26 cellular contexts compared by ENCODE assay signal in the genomic region with DNA sequence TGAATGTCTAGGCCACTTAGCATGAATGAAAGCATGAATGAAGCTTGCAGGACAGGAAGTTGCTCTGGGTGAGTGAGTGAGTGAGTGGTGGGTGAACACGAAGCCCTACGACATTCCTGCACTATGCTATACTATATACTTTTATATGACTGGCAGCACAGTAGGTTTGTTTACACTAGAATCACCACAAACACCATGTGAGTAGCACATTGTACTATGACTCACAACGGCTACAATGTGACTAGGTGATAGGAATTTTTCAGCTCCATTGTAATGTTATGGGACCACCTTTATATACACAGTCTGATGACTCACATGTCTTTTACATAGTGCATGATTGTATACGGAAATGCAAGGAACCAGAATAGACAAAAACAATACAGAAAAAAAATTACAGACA.
"Had no signal": no experiment of that assay in that cellular context is flagged by ENCODE, and none has a peak within 500 bp of the region (broad histone marks: within the 10 kb centered on the region; RNA-seq: fewer than 3 reads in every experiment).

No MANE protein-coding gene starts in this region.

- H3K27ac Mint-ChIP-seq: activated CD4-positive, alpha-beta memory T cell treated with anti-CD3 and anti-CD28 coated beads, Interleukin-2, amount 10 ng/mL, durations not matched to agents 7 days and 5 days; activated naive CD8-positive, alpha-beta T cell treated with anti-CD3 and anti-CD28 coated beads, Interleukin-2, amount 50 U/mL, for 24 hours; activated T-cell treated with anti-CD3 and anti-CD28 coated beads, Interleukin-2, amount 50 U/mL, for 72 hours; effector memory CD8-positive, alpha-beta T cell; immature natural killer cell; naive thymus-derived CD4-positive, alpha-beta T cell; stimulated activated memory B cell treated with anti-CD40 and anti-IgM and Interleukin-4, amounts not matched to agents 10 μg/mL and 1 μg/mL and 100 μg/mL, for 72 hours; T-helper 17 cell had no signal

- ATAC-seq: activated naive CD8-positive, alpha-beta T cell treated with anti-CD3 and anti-CD28 coated beads, Interleukin-2, amount 50 U/mL, for 24 hours; activated T-cell treated with anti-CD3 and anti-CD28 coated beads, Interleukin-2, amount 50 U/mL, for 72 hours; effector memory CD8-positive, alpha-beta T cell; left lung; naive thymus-derived CD4-positive, alpha-beta T cell; sciatic nerve; stimulated activated memory B cell treated with anti-CD40 and anti-IgM and Interleukin-4, amounts not matched to agents 10 μg/mL and 1 μg/mL and 100 μg/mL, for 72 hours; T-helper 17 cell had no signal

- H3K27me3 Mint-ChIP-seq: activated CD4-positive, alpha-beta memory T cell treated with anti-CD3 and anti-CD28 coated beads, Interleukin-2, amount 10 ng/mL, durations not matched to agents 7 days and 5 days; activated naive CD8-positive, alpha-beta T cell treated with anti-CD3 and anti-CD28 coated beads, Interleukin-2, amount 50 U/mL, for 24 hours; central memory CD8-positive, alpha-beta T cell; effector memory CD8-positive, alpha-beta T cell; naive thymus-derived CD4-positive, alpha-beta T cell; stimulated activated memory B cell treated with anti-CD40 and anti-IgM and Interleukin-4, amounts not matched to agents 10 μg/mL and 1 μg/mL and 100 μg/mL, for 72 hours; T-helper 17 cell had no signal

- H3K9me3 ChIP-seq: left lung, uterus had no signal

- H3K36me3 Mint-ChIP-seq: immature natural killer cell; naive thymus-derived CD4-positive, alpha-beta T cell; stimulated activated memory B cell treated with anti-CD40 and anti-IgM and Interleukin-4, amounts not matched to agents 10 μg/mL and 1 μg/mL and 100 μg/mL, for 72 hours had no signal

- FAIRE-seq: colon, endothelial cell of umbilical vein, small intestine had no signal

- H3K4me1 ChIP-seq: left lung, uterus had no signal

- H3K4me2 ChIP-seq: hepatocyte had no signal

- H2AFZ ChIP-seq: hepatocyte had no signal

- H3K79me2 ChIP-seq: hepatocyte had no signal

- H3K4me3 ChIP-seq: dorsolateral prefrontal cortex, hepatocyte, left lung, lung, uterus had no signal

- H3K4me3 Mint-ChIP-seq: activated CD4-positive, alpha-beta memory T cell treated with anti-CD3 and anti-CD28 coated beads, Interleukin-2, amount 10 ng/mL, durations not matched to agents 7 days and 5 days; activated naive CD8-positive, alpha-beta T cell treated with anti-CD3 and anti-CD28 coated beads, Interleukin-2, amount 50 U/mL, for 24 hours; activated T-cell treated with anti-CD3 and anti-CD28 coated beads, Interleukin-2, amount 50 U/mL, for 72 hours; central memory CD8-positive, alpha-beta T cell; effector memory CD8-positive, alpha-beta T cell; immature natural killer cell; naive thymus-derived CD4-positive, alpha-beta T cell; neural crest cell; stimulated activated memory B cell treated with anti-CD40 and anti-IgM and Interleukin-4, amounts not matched to agents 10 μg/mL and 1 μg/mL and 100 μg/mL, for 72 hours; T-helper 17 cell had no signal

- DNase-seq: activated CD4-positive, alpha-beta memory T cell treated with anti-CD3 and anti-CD28 coated beads, Interleukin-2, amount 10 ng/mL, durations not matched to agents 7 days and 5 days; activated CD4-positive, alpha-beta T cell treated with anti-CD3 and anti-CD28 coated beads for 48 hours; activated gamma-delta T cell; activated naive CD4-positive, alpha-beta T cell treated with anti-CD3 and anti-CD28 coated beads, Interleukin-2, amount 50 U/mL, for 16 hours; activated naive CD8-positive, alpha-beta T cell treated with anti-CD3 and anti-CD28 coated beads, Interleukin-2, amount 50 U/mL, for 24 hours; activated T-cell treated with anti-CD3 and anti-CD28 coated beads, Interleukin-2, amount 50 U/mL, for 72 hours; dorsolateral prefrontal cortex; effector memory CD8-positive, alpha-beta T cell; foreskin fibroblast; immature natural killer cell; kidney glomerular epithelial cell; left lung; naive thymus-derived CD4-positive, alpha-beta T cell; small intestine; stimulated activated CD4-positive, alpha-beta T cell treated with anti-CD3 and anti-CD28 coated beads, Interleukin-2, amount 100 ng/mL, for 24 hours; T-helper 17 cell; trophoblast cell; uterus had no signal

- H3K4me1 Mint-ChIP-seq: activated naive CD8-positive, alpha-beta T cell treated with anti-CD3 and anti-CD28 coated beads, Interleukin-2, amount 50 U/mL, for 24 hours; central memory CD8-positive, alpha-beta T cell; immature natural killer cell; neural crest cell; stimulated activated memory B cell treated with anti-CD40 and anti-IgM and Interleukin-4, amounts not matched to agents 10 μg/mL and 1 μg/mL and 100 μg/mL, for 72 hours; T-helper 17 cell had no signal

- H3K36me3 ChIP-seq: left lung, uterus had no signal

- H3K9me3 Mint-ChIP-seq: central memory CD8-positive, alpha-beta T cell had no signal

- H3K27ac ChIP-seq: dorsolateral prefrontal cortex, hepatocyte, left lung, uterus had no signal

- H3K27me3 ChIP-seq: hepatocyte, left lung, uterus had no signal
